ENCODE assay signal across 1 cellular context in genomic region chr17:7590743-7591142, GRCh38.
TF ChIP-seq lines count a peak whose summit lies in the region.

No MANE protein-coding gene starts in this region.

TF ChIP-seq in GM23338, 12 proteins besides CTCF, POLR2A, EP300 and RAD21 (continued from another document):
- TF ChIP-seq ZNF462 (CRISPR knock-in tag; IDR thresholded peaks at IDR 0.05): no peak
